Comparison of ENCODE assay signal across 15 cellular contexts in the genomic region with DNA sequence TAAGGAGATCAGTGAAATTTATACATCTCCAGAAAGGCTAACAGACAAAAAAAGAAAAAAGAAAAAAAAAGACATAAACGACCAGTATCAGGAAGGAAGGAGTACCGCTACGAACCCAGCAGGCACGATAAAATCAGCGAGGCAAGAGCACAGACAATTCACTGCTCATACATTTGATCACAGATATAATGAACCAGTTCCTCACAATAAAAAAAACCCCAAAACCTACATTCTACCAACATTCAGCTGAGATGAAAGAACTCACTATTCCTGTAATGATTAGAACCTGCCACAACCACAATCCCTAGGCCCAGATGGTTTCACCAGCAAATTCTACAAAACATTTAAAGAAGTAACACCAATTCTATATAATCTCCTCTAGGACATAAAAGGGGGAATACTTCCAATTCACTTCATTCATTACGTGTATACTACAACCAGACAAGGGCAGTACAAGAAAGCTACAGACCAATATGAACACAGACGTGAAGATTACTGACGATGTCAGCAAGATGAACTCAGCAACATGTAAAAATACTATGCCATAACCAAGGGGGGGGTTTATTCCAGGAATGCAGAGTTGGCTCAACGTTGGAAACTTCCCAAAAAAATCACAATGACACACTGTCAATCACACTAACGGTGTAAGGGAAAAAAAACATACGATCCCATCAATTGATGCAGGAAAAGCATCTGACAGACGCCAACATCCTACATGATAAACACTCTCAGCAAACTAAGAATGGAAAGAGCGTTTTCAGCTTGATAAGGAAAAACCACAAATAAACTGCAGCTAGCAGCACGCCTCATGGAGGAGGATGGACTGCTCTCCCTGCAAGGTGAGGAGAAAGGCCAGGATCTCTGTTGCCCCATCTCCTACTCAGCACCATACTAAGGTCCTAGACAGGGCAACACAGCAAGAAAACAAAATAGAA.
DNase-seq lines count a peak whose midpoint lies in the region; ATAC-seq and TF ChIP-seq lines count a peak whose summit lies in the region.
"Had no signal": no experiment of that assay in that cellular context is flagged by ENCODE, and none has a peak within 500 bp of the region (broad histone marks: within the 10 kb centered on the region; RNA-seq: fewer than 3 reads in every experiment).

No MANE protein-coding gene starts in this region.

- H3K27me3 Mint-ChIP-seq in activated CD4-positive, alpha-beta memory T cell treated with anti-CD3 and anti-CD28 coated beads, Interleukin-2, amount 10 ng/mL, durations not matched to agents 7 days and 5 days = peaks cover 14% of the 10 kb centered on the region
- H3K27me3 Mint-ChIP-seq in naive B cell = no peaks in the 10 kb centered on the region

- no peak for TF ChIP-seq POLR2A in upper lobe of left lung (IDR thresholded peaks at IDR 0.05)

- H2AFZ ChIP-seq in DND-41 (ENCODE audit: low read depth, low read length) = no peak overlapping the region
- H2AFZ ChIP-seq in Loucy (ENCODE audit: low read length) = no peak overlapping the region

- H3K9ac ChIP-seq in DND-41 (ENCODE audit: low read depth, low read length) (peak overlapping the region; percentile 44), Loucy (ENCODE audit: low read depth, low read length, poor library complexity, severe bottlenecking) (peak overlapping the region; percentile 35)

- peak overlapping the region; percentile 53 for H3K27ac Mint-ChIP-seq in activated CD4-positive, alpha-beta memory T cell treated with anti-CD3 and anti-CD28 coated beads, Interleukin-2, amount 10 ng/mL, durations not matched to agents 7 days and 5 days
- peak overlapping the region; percentile 90 to 99 (median 96) for H3K27ac Mint-ChIP-seq in naive B cell
- H3K27ac Mint-ChIP-seq: HFFc6 had no signal

- peak; percentile 74 for DNase-seq in DND-41
- DNase-seq in activated CD4-positive, alpha-beta memory T cell treated with anti-CD3 and anti-CD28 coated beads, Interleukin-2, amount 10 ng/mL, durations not matched to agents 7 days and 5 days = peak; percentile 47
- peak; percentile 40 for DNase-seq in naive B cell
- no peak for DNase-seq in upper lobe of left lung
- DNase-seq in NCI-H2107 (lab: John Stamatoyannopoulos, UW) = no peak
- DNase-seq in right atrium auricular region (ENCODE audit: low spot score) = no peak
- DNase-seq: effector CD8-positive, alpha-beta T cell; head of caudate nucleus; HFFc6; KG1; NCI-H2171 had no signal

- H3K9me3 ChIP-seq in DND-41 (ENCODE audit: insufficient read depth, low read length, severe bottlenecking) = no peaks in the 10 kb centered on the region
- no peaks in the 10 kb centered on the region for H3K9me3 ChIP-seq in Loucy (ENCODE audit: insufficient read depth, low read depth, low read length)
- H3K9me3 ChIP-seq in upper lobe of left lung = no peaks in the 10 kb centered on the region
- no peaks in the 10 kb centered on the region for H3K9me3 ChIP-seq in right atrium auricular region

- H3K9me3 Mint-ChIP-seq in activated CD4-positive, alpha-beta memory T cell treated with anti-CD3 and anti-CD28 coated beads, Interleukin-2, amount 10 ng/mL, durations not matched to agents 7 days and 5 days = no peaks in the 10 kb centered on the region
- H3K9me3 Mint-ChIP-seq in naive B cell = no peaks in the 10 kb centered on the region
- H3K9me3 Mint-ChIP-seq: HFFc6 had no signal

- H3K27ac ChIP-seq in DND-41 (ENCODE audit: low read length) (peak overlapping the region; percentile 87), upper lobe of left lung (no peak overlapping the region), right atrium auricular region (no peak overlapping the region)

- H3K27me3 ChIP-seq in DND-41 (ENCODE audit: insufficient read depth, low read length, poor library complexity) (no peaks in the 10 kb centered on the region), Loucy (ENCODE audit: insufficient read depth, low read length, poor library complexity, severe bottlenecking) (no peaks in the 10 kb centered on the region), upper lobe of left lung (no peaks in the 10 kb centered on the region), right atrium auricular region (no peaks in the 10 kb centered on the region)

- peaks cover 51% of the 10 kb centered on the region for H4K20me1 ChIP-seq in DND-41 (ENCODE audit: insufficient read depth, low read length)
- peaks cover 60% of the 10 kb centered on the region for H4K20me1 ChIP-seq in Loucy (ENCODE audit: insufficient read depth, low read length, poor library complexity, severe bottlenecking)

- peaks cover 28% of the 10 kb centered on the region for H3F3A ChIP-seq in Loucy (ENCODE audit: low read depth)

- peak; percentile 71 for ATAC-seq in DND-41 (ENCODE audit: insufficient read depth, low read depth)
- peak; percentile 7 to 16 for ATAC-seq in naive B cell (ENCODE audit: low read depth in 2 of 2)
- no peak for ATAC-seq in upper lobe of left lung (ENCODE audit: low FRiP score in 2 of 2)
- ATAC-seq in HG02759 (IDR thresholded peaks at IDR 0.05; ENCODE audit: unreplicated experiment) = no peak
- ATAC-seq: left ventricle myocardium superior, PC-3 had no signal

- H3K79me2 ChIP-seq in DND-41 (ENCODE audit: insufficient read depth, low read length) = peaks cover 22% of the 10 kb centered on the region
- H3K79me2 ChIP-seq in Loucy (ENCODE audit: insufficient read depth, low read length) = peaks cover 66% of the 10 kb centered on the region

- H3K4me3 Mint-ChIP-seq in activated CD4-positive, alpha-beta memory T cell treated with anti-CD3 and anti-CD28 coated beads, Interleukin-2, amount 10 ng/mL, durations not matched to agents 7 days and 5 days = peak overlapping the region; percentile 34
- peak overlapping the region; percentile 16 to 77 (median 56) for H3K4me3 Mint-ChIP-seq in naive B cell
- H3K4me3 Mint-ChIP-seq: HFFc6 had no signal

- H3K4me3 ChIP-seq in DND-41 (ENCODE audit: low read depth in 1 of 2, low read length in 2 of 2) (peak overlapping the region in 1 of 2 experiments; percentile 45; a peak in 2 of 4 replicates), Loucy (ENCODE audit: low read length, poor library complexity, severe bottlenecking) (peak overlapping the region; percentile 65), upper lobe of left lung (no peak overlapping the region), right atrium auricular region (no peak overlapping the region)

- H3K36me3 Mint-ChIP-seq in activated CD4-positive, alpha-beta memory T cell treated with anti-CD3 and anti-CD28 coated beads, Interleukin-2, amount 10 ng/mL, durations not matched to agents 7 days and 5 days (ENCODE audit: low read depth) = peaks cover 37% of the 10 kb centered on the region
- peaks cover 7 to 9% of the 10 kb centered on the region in 2 donors for H3K36me3 Mint-ChIP-seq in naive B cell

- H3K4me1 ChIP-seq in DND-41 (ENCODE audit: insufficient read depth, low read length) (peaks cover 77% of the 10 kb centered on the region), Loucy (ENCODE audit: insufficient read depth, low read length, poor library complexity, severe bottlenecking) (peaks cover 51% of the 10 kb centered on the region), upper lobe of left lung (peaks cover 0 to 7% (median 2%) of the 10 kb centered on the region in 4 donors), right atrium auricular region (no peaks in the 10 kb centered on the region)

- H3K36me3 ChIP-seq in DND-41 (ENCODE audit: insufficient read depth, low read length) (peaks cover 31% of the 10 kb centered on the region), Loucy (ENCODE audit: insufficient read depth, low read length) (peaks cover 28% of the 10 kb centered on the region; the same call in 1 of the 2 replicates), upper lobe of left lung (peaks cover 0 to 3% (median 0%) of the 10 kb centered on the region in 4 donors), right atrium auricular region (no peaks in the 10 kb centered on the region)

- no peaks in the 10 kb centered on the region for H3K9me2 ChIP-seq in Loucy (replicated peaks; ENCODE audit: low read depth, low read length)

- 59 to 63% methylated on average over 14 of the region's 14 CpGs for WGBS in upper lobe of left lung, 2 donors

- H3K4me2 ChIP-seq in DND-41 (ENCODE audit: insufficient read depth, low read length) (peak overlapping the region; percentile 55), Loucy (ENCODE audit: low read depth, low read length, poor library complexity, severe bottlenecking) (peak overlapping the region; percentile 89)

- H3K4me1 Mint-ChIP-seq in activated CD4-positive, alpha-beta memory T cell treated with anti-CD3 and anti-CD28 coated beads, Interleukin-2, amount 10 ng/mL, durations not matched to agents 7 days and 5 days = peaks cover 55% of the 10 kb centered on the region
- peaks cover 52 to 59% (median 53%) of the 10 kb centered on the region in 3 donors for H3K4me1 Mint-ChIP-seq in naive B cell

- POLR2A ChIA-PET in activated CD4-positive, alpha-beta memory T cell treated with anti-CD3 and anti-CD28 coated beads, Interleukin-2, amount 10 ng/mL, durations not matched to agents 7 days and 5 days (lab: Charles Lee) = interaction anchor here (0.7 to 1.8 kb wide), 5 partner anchors 10 to 196 kb away, joined by 3 to 13 read pairs (median 3); no protein-coding TSS in a partner anchor

- no peak for TF ChIP-seq EP300 in upper lobe of left lung (IDR thresholded peaks at IDR 0.05)

- CTCF ChIA-PET in activated CD4-positive, alpha-beta memory T cell treated with anti-CD3 and anti-CD28 coated beads, Interleukin-2, amount 10 ng/mL, durations not matched to agents 7 days and 5 days (lab: Charles Lee) = interaction anchor here (0.5 to 1.9 kb wide), 4 partner anchors 13 to 851 kb away, joined by 3 to 5 read pairs (median 4); no protein-coding TSS in a partner anchor

- TF ChIP-seq CTCF in DND-41 (IDR thresholded peaks at IDR 0.05; ENCODE audit: borderline replicate concordance, extremely low read depth, low read length, poor library complexity, severe bottlenecking) = no peak
- no peak for TF ChIP-seq CTCF in Loucy (conservative IDR thresholded peaks at IDR 0.05; ENCODE audit: low read length)
- no peak for TF ChIP-seq CTCF in upper lobe of left lung (IDR thresholded peaks at IDR 0.05)
- no peak for TF ChIP-seq CTCF in right atrium auricular region (IDR thresholded peaks at IDR 0.05)

Comparison
In these comparisons a context has a peak if more than half of its experiments do, and no peak if none do; other contexts are left out.
1. ATAC-seq: peak in DND-41 (single experiment) and naive B cell (2 of 2); none in upper lobe of left lung (0 of 2) and HG02759 (single experiment).
2. DNase-seq: peak in DND-41 (single experiment), activated CD4-positive, alpha-beta memory T cell treated with anti-CD3 and anti-CD28 coated beads, Interleukin-2, amount 10 ng/mL, durations not matched to agents 7 days and 5 days (single experiment) and naive B cell (single experiment); none in upper lobe of left lung (0 of 2), NCI-H2107 (single experiment) and right atrium auricular region (single experiment).